8 cellular contexts compared by ENCODE assay signal in the genomic region with DNA sequence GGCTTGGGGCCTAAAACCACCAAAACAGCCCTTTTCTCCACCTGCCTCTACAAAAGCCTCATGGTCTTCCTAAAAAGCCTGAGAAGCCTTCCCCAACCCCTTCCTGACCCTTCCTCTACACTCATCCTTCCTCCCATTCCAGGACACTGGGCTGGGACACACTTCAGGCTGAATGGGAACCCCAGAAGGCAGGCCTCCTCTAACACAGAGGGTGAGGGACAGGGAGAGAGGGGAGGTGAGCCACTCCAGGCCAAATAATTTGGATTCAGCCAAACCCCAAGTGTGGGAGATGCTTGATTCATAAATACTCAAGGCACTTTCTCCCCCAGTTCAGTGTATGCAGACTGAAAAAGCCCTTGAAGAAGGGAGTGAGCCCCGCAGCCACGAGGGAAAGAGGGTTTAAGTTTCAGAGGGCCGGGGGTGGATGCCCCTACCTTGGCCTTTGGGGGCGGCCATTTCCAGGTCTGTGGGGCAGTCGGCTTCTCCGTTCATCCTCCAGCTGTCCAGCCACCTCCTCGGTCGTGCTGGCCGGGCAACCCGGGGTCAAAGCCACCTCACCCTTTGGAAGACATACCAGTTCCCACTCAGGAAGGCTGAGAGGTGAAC. TPM values are rescaled to one million over a fixed set of nuclear protein-coding genes. Genes with fewer than 3 reads are reported as not detected.
DNase-seq lines count a peak whose midpoint lies in the region; TF ChIP-seq lines count a peak whose summit lies in the region.

No MANE protein-coding gene starts in this region.

- H3K36me3 ChIP-seq in Karpas-422 (ENCODE audit: insufficient read depth, low read length): peaks cover 39% of the 10 kb centered on the region
- H3K36me3 ChIP-seq in colonic mucosa: peaks cover 15% of the 10 kb centered on the region

- peaks cover 33% of the 10 kb centered on the region for H3K36me3 Mint-ChIP-seq in nephron progenitor cell (ENCODE audit: low read depth)

- intact Hi-C loops in colonic mucosa (cut with DNase I): no loop called here

- no peaks in the 10 kb centered on the region for H3K9me3 ChIP-seq in Karpas-422 (ENCODE audit: low read length)
- no peaks in the 10 kb centered on the region for H3K9me3 ChIP-seq in colonic mucosa

- peaks cover 35% of the 10 kb centered on the region for H3K79me2 ChIP-seq in Karpas-422 (ENCODE audit: low read length)

- H3K4me1 ChIP-seq in Karpas-422 (ENCODE audit: low read length): peaks cover 35% of the 10 kb centered on the region
- H3K4me1 ChIP-seq in colonic mucosa: no peaks in the 10 kb centered on the region

- H3K27ac ChIP-seq in C4-2B: peak overlapping the region; percentile 96
- H3K27ac ChIP-seq in Karpas-422 (ENCODE audit: low read length): peak overlapping the region; percentile 81
- peak overlapping the region; percentile 99 for H3K27ac ChIP-seq in colonic mucosa

- no peak overlapping the region for H2AFZ ChIP-seq in Karpas-422 (ENCODE audit: low read length)

- peaks cover 7% of the 10 kb centered on the region; the same call in 1 of the 2 replicates for H4K20me1 ChIP-seq in Karpas-422 (ENCODE audit: insufficient read depth, low read depth, low read length)

- H3K27me3 ChIP-seq in Karpas-422 (ENCODE audit: low read length) (no peaks in the 10 kb centered on the region), colonic mucosa (no peaks in the 10 kb centered on the region)

- H3K4me3 ChIP-seq in Karpas-422 (ENCODE audit: low read length) (peak overlapping the region; percentile 90), colonic mucosa (peak overlapping the region; percentile 89)

- TF ChIP-seq CTCF in C4-2B (conservative IDR thresholded peaks at IDR 0.05): no peak
- no peak for TF ChIP-seq CTCF in colonic mucosa (IDR thresholded peaks at IDR 0.05)
- no peak for TF ChIP-seq CTCF in nephron progenitor cell (IDR thresholded peaks at IDR 0.05)

- peaks cover 50% of the 10 kb centered on the region for H3K4me1 Mint-ChIP-seq in nephron progenitor cell

- peak overlapping the region; percentile 86 for H3K27ac Mint-ChIP-seq in nephron progenitor cell

- H3K9ac ChIP-seq in Karpas-422 (ENCODE audit: low read length): peak overlapping the region; percentile 95
- peak overlapping the region; percentile 38 to 71 for H3K9ac ChIP-seq in colonic mucosa (ENCODE audit: low read depth in 2 of 2, low read length in 2 of 2)

- H3K27me3 Mint-ChIP-seq in nephron progenitor cell (ENCODE audit: low read depth, poor library complexity): no peaks in the 10 kb centered on the region

- H3K9me3 Mint-ChIP-seq in nephron progenitor cell: no peaks in the 10 kb centered on the region

- peak overlapping the region; percentile 77 for H3K4me3 Mint-ChIP-seq in nephron progenitor cell

- H3K4me2 ChIP-seq in Karpas-422 (ENCODE audit: low read depth, low read length, poor library complexity, severe bottlenecking): peak overlapping the region; percentile 98

- peak; percentile 58 for DNase-seq in Karpas-422
- DNase-seq in colonic mucosa: no peak
- DNase-seq in nephron progenitor cell: no peak
- DNase-seq in AG08395 (ENCODE audit: low spot score): no peak
- no peak for DNase-seq in H4 (ENCODE audit: low spot score)
- no peak for DNase-seq in NCI-H2029 (lab: John Stamatoyannopoulos, UW)
- DNase-seq in effector CD8-positive, alpha-beta T cell (lab: John Stamatoyannopoulos, UW): no peak

- no peaks in the 10 kb centered on the region for H3K9me2 ChIP-seq in Karpas-422 (replicated peaks; ENCODE audit: insufficient read depth, low read length)

RNA-seq across cellular contexts. Expression of gene UBTF, which starts 1.6 kb away (rescaled TPM):
- total RNA-seq in Karpas-422 (2014; rRNA removed; shearing (Covaris generic); ENCODE audit: low replicate concordance): 57.8 and 150 TPM in 2 replicates
- total RNA-seq in colonic mucosa: 10 to 100 TPM; 44.7 to 84.1 TPM
- 36.4 and 40.3 TPM in 2 replicates for total RNA-seq in H4 (2014; rRNA removed; shearing (Covaris generic))

RNA-seq across cellular contexts. Expression of gene ATXN7L3, which starts 18.2 kb away (rescaled TPM):
- 29.0 and 54.7 TPM in 2 replicates for total RNA-seq in Karpas-422 (2014; rRNA removed; shearing (Covaris generic); ENCODE audit: low replicate concordance)
- total RNA-seq in colonic mucosa: 10 to 100 TPM; 65.9 to 77.3 TPM
- total RNA-seq in H4 (2014; rRNA removed; shearing (Covaris generic)): 26.6 and 33.0 TPM in 2 replicates

RNA-seq across cellular contexts. Expression of gene TMUB2, which starts 31.1 kb away (rescaled TPM):
- total RNA-seq in Karpas-422 (2014; rRNA removed; shearing (Covaris generic); ENCODE audit: low replicate concordance): 29.3 and 36.5 TPM in 2 replicates
- total RNA-seq in colonic mucosa: 10 to 100 TPM; 37.0 to 44.5 TPM
- 16.4 and 19.1 TPM in 2 replicates for total RNA-seq in H4 (2014; rRNA removed; shearing (Covaris generic))

RNA-seq across cellular contexts. Expression of gene ASB16, which starts 47.3 kb away (rescaled TPM):
- total RNA-seq in Karpas-422 (2014; rRNA removed; shearing (Covaris generic); ENCODE audit: low replicate concordance): not detected in 2 replicates
- under 1 TPM in 1 of 2 donors, not detected in 1; 0.32 TPM for total RNA-seq in colonic mucosa
- not detected in 2 replicates for total RNA-seq in H4 (2014; rRNA removed; shearing (Covaris generic))

RNA-seq across cellular contexts. Expression of gene SLC4A1, which starts 50.1 kb away (rescaled TPM):
- total RNA-seq in Karpas-422 (2014; rRNA removed; shearing (Covaris generic); ENCODE audit: low replicate concordance): 0.14 and 0.19 TPM in 2 replicates
- total RNA-seq in colonic mucosa: under 1 TPM in 1 of 2 donors, not detected in 1; 0.27 TPM
- not detected in 2 replicates for total RNA-seq in H4 (2014; rRNA removed; shearing (Covaris generic))
